In the genomic region with DNA sequence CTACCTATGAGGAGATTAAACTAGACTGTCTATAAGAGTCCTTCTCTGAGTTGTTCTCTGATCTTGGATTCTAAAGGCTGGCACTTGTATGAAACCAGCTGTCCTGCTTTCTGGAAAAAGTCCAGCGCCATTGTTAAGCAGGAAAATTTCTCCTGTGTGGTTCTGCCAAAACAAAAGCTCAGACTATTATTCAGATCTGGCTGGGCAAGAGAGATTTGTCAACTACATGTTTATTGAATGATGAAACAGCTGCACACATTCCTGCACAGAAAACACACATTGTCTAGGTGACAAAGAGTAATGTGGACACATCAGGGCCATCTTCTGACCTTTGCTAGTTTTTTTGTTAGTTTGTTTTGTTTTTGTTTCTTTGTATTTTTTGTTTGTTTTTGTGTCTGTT, we compare ENCODE assay signal across 15 cellular contexts. TPM values are rescaled to one million over a fixed set of nuclear protein-coding genes. Genes with fewer than 3 reads are reported as not detected.
A peak's percentile ranks its signal among the peaks of the same experiment; 100 is the strongest.
DNase-seq lines count a peak whose midpoint lies in the region; ATAC-seq, FAIRE-seq and TF ChIP-seq lines count a peak whose summit lies in the region.
"Had no signal": no experiment of that assay in that cellular context is flagged by ENCODE, and none has a peak within 500 bp of the region (broad histone marks: within the 10 kb centered on the region; RNA-seq: fewer than 3 reads in every experiment).

No MANE protein-coding gene starts in this region.

- peaks cover 0 to 12% of the 10 kb centered on the region in 2 donors for H3K4me1 ChIP-seq in left lung

- H3K4me3 Mint-ChIP-seq in activated CD4-positive, alpha-beta T cell treated with anti-CD3 and anti-CD28 coated beads, Interleukin-2, amount 10 ng/mL, durations not matched to agents 7 days and 5 days: no peak overlapping the region
- H3K4me3 Mint-ChIP-seq: activated CD4-positive, alpha-beta memory T cell treated with anti-CD3 and anti-CD28 coated beads for 36 hours; CD8-positive, alpha-beta memory T cell; memory B cell had no signal

- H3K36me3 ChIP-seq in bronchial epithelial cell (ENCODE audit: control insufficient read depth, insufficient read depth, low read length): no peaks in the 10 kb centered on the region
- H3K36me3 ChIP-seq in left lung: peaks cover 0 to 59% of the 10 kb centered on the region in 2 donors

- H3K27me3 ChIP-seq in bronchial epithelial cell (ENCODE audit: control insufficient read depth, insufficient read depth, low read length): no peaks in the 10 kb centered on the region
- H3K27me3 ChIP-seq in left lung: no peaks in the 10 kb centered on the region

- DNase-seq in AG09309 (ENCODE audit: low read depth): peak; percentile 16
- peak; percentile 54 for DNase-seq in HT1080 (ENCODE audit: low read depth)
- DNase-seq in bronchial epithelial cell (ENCODE audit: low read depth): peak; percentile 90
- no peak for DNase-seq in left lung
- no peak for DNase-seq in activated CD4-positive, alpha-beta T cell treated with anti-CD3 and anti-CD28 coated beads, Interleukin-2, amount 10 ng/mL, durations not matched to agents 7 days and 5 days
- DNase-seq in NCI-H510A treated with DMSO at 0.1 percent for 48 hours (lab: John Stamatoyannopoulos, UW): no peak
- DNase-seq: activated CD4-positive, alpha-beta memory T cell treated with anti-CD3 and anti-CD28 coated beads for 36 hours; CD8-positive, alpha-beta memory T cell; erythroblast; H7; NCI-H1048 had no signal

- no peak for TF ChIP-seq CTCF in AG09309 (IDR thresholded peaks at IDR 0.05; ENCODE audit: control insufficient read depth, insufficient read depth, low read depth, low read length, missing control alignments)
- TF ChIP-seq CTCF in bronchial epithelial cell (IDR thresholded peaks at IDR 0.05; ENCODE audit: insufficient read depth, low read length, severe bottlenecking): no peak
- no peak for TF ChIP-seq CTCF in left lung (IDR thresholded peaks at IDR 0.05)

- H3K4me1 Mint-ChIP-seq in activated CD4-positive, alpha-beta T cell treated with anti-CD3 and anti-CD28 coated beads, Interleukin-2, amount 10 ng/mL, durations not matched to agents 7 days and 5 days: peaks cover 1% of the 10 kb centered on the region

- H3K9me3 ChIP-seq in left lung: no peaks in the 10 kb centered on the region

- H3K36me3 Mint-ChIP-seq in activated CD4-positive, alpha-beta T cell treated with anti-CD3 and anti-CD28 coated beads, Interleukin-2, amount 10 ng/mL, durations not matched to agents 7 days and 5 days (ENCODE audit: low read depth): no peaks in the 10 kb centered on the region
- H3K36me3 Mint-ChIP-seq: activated CD4-positive, alpha-beta memory T cell treated with anti-CD3 and anti-CD28 coated beads for 36 hours; CD8-positive, alpha-beta memory T cell; memory B cell had no signal

- no peak overlapping the region for H3K27ac ChIP-seq in left lung

- POLR2A ChIA-PET in activated CD4-positive, alpha-beta T cell treated with anti-CD3 and anti-CD28 coated beads, Interleukin-2, amount 10 ng/mL, durations not matched to agents 7 days and 5 days (lab: Charles Lee): no interaction called here

- peak; percentile 81 for FAIRE-seq in bronchial epithelial cell (lab: Jason Lieb, UNC)
- FAIRE-seq: GM18507 had no signal

- peaks cover 7% of the 10 kb centered on the region for H3K27me3 Mint-ChIP-seq in activated CD4-positive, alpha-beta T cell treated with anti-CD3 and anti-CD28 coated beads, Interleukin-2, amount 10 ng/mL, durations not matched to agents 7 days and 5 days

- no peaks in the 10 kb centered on the region for H3K9me3 Mint-ChIP-seq in activated CD4-positive, alpha-beta T cell treated with anti-CD3 and anti-CD28 coated beads, Interleukin-2, amount 10 ng/mL, durations not matched to agents 7 days and 5 days
- H3K9me3 Mint-ChIP-seq: activated CD4-positive, alpha-beta memory T cell treated with anti-CD3 and anti-CD28 coated beads for 36 hours; CD8-positive, alpha-beta memory T cell; memory B cell had no signal

- intact Hi-C loops in left lung (cut with DNase I): no loop called here

- no peak overlapping the region for H3K27ac Mint-ChIP-seq in activated CD4-positive, alpha-beta T cell treated with anti-CD3 and anti-CD28 coated beads, Interleukin-2, amount 10 ng/mL, durations not matched to agents 7 days and 5 days
- H3K27ac Mint-ChIP-seq: activated CD4-positive, alpha-beta memory T cell treated with anti-CD3 and anti-CD28 coated beads for 36 hours; CD8-positive, alpha-beta memory T cell; memory B cell had no signal

- CTCF ChIA-PET in activated CD4-positive, alpha-beta T cell treated with anti-CD3 and anti-CD28 coated beads, Interleukin-2, amount 10 ng/mL, durations not matched to agents 7 days and 5 days (lab: Charles Lee): no interaction called here

- ATAC-seq in left lung (peak; percentile 27), GM19328 (IDR thresholded peaks at IDR 0.05; ENCODE audit: unreplicated experiment) (no peak), GM18907 (IDR thresholded peaks at IDR 0.05; ENCODE audit: unreplicated experiment) (no peak)

- H3K4me3 ChIP-seq in AG09309 (ENCODE audit: control insufficient read depth, low read depth, low read length) (no peak overlapping the region), bronchial epithelial cell (ENCODE audit: low read depth, low read length) (no peak overlapping the region), left lung (no peak overlapping the region)

RNA-seq across cellular contexts. Expression of gene ACP3, which starts 29.9 kb away (rescaled TPM):
- total RNA-seq in HT1080 (2014; rRNA removed; shearing (Covaris generic)): 2.3 TPM in 1 of 2 replicates, not detected in the other
- 0.02 TPM in 2 replicates for polyA plus RNA-seq in HT1080 (2015; cell fraction: cytosol; rRNA removed)
- polyA plus RNA-seq in HT1080 (2015; cell fraction: nucleus; rRNA removed): 0.26 TPM in 1 of 2 replicates, not detected in the other
- total RNA-seq in bronchial epithelial cell (1.6 and 7.0 TPM in 2 replicates), left lung (10 to 100 TPM; 11.9 to 24.3 TPM)
- total RNA-seq in activated CD4-positive, alpha-beta T cell treated with anti-CD3 and anti-CD28 coated beads, Interleukin-2, amount 10 ng/mL, durations not matched to agents 7 days and 5 days: not detected
- total RNA-seq: activated CD4-positive, alpha-beta memory T cell treated with anti-CD3 and anti-CD28 coated beads for 36 hours; CD8-positive, alpha-beta memory T cell had no signal
- polyA plus RNA-seq: CD8-positive, alpha-beta memory T cell had no signal

Comparison
In these comparisons a context has a peak if more than half of its experiments do, and no peak if none do; other contexts are left out.
1. DNase-seq: peak in AG09309 (single experiment), HT1080 (single experiment) and bronchial epithelial cell (single experiment); none in left lung (0 of 2), activated CD4-positive, alpha-beta T cell treated with anti-CD3 and anti-CD28 coated beads, Interleukin-2, amount 10 ng/mL, durations not matched to agents 7 days and 5 days (single experiment) and NCI-H510A treated with DMSO at 0.1 percent for 48 hours (single experiment).